ENCODE assay signal across 1 cellular context in the genomic region with DNA sequence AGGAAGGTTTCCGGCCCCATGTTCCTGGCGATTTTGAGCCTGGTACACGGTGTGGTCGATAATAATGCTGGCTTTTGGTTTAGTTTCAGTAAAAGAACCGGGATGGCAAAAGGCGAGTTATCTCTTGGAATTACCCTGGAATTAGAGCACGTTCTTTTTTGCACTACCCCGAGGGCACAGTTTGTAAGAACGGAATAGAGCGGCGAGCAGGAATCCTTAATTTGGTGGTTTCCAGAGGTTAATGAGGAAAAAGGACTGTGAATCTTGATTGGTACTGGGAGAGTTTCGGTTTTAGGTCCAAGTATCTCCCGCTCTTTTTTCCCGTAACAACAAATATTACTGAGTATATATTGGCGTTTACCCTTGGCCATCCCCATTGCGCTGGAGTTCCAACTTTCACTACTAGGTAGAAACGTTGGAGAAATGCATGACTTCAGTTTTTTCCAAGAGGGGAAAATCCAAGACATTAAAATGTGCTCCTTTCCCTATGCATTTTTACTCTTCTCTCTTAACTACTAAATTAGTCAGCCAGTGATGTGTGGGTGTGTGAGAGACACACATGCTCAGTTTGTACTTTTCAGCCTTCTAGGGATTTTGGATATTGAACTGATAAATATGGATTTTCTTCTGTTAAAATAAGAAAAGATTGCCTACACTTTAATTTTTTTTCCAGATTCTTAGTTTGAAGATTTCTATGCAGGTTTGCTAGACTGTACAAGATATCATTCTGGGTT.
TF ChIP-seq lines count a peak whose summit lies in the region.

No MANE protein-coding gene starts in this region.

TF ChIP-seq in K562, 482 proteins besides CTCF, POLR2A, EP300 and RAD21 (continued from another document and continues in another):
- TF ChIP-seq, protein P1, sequence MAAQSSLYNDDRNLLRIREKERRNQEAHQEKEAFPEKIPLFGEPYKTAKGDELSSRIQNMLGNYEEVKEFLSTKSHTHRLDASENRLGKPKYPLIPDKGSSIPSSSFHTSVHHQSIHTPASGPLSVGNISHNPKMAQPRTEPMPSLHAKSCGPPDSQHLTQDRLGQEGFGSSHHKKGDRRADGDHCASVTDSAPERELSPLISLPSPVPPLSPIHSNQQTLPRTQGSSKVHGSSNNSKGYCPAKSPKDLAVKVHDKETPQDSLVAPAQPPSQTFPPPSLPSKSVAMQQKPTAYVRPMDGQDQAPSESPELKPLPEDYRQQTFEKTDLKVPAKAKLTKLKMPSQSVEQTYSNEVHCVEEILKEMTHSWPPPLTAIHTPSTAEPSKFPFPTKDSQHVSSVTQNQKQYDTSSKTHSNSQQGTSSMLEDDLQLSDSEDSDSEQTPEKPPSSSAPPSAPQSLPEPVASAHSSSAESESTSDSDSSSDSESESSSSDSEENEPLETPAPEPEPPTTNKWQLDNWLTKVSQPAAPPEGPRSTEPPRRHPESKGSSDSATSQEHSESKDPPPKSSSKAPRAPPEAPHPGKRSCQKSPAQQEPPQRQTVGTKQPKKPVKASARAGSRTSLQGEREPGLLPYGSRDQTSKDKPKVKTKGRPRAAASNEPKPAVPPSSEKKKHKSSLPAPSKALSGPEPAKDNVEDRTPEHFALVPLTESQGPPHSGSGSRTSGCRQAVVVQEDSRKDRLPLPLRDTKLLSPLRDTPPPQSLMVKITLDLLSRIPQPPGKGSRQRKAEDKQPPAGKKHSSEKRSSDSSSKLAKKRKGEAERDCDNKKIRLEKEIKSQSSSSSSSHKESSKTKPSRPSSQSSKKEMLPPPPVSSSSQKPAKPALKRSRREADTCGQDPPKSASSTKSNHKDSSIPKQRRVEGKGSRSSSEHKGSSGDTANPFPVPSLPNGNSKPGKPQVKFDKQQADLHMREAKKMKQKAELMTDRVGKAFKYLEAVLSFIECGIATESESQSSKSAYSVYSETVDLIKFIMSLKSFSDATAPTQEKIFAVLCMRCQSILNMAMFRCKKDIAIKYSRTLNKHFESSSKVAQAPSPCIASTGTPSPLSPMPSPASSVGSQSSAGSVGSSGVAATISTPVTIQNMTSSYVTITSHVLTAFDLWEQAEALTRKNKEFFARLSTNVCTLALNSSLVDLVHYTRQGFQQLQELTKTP (IDR thresholded peaks at IDR 0.05; ENCODE audit: low read depth in 1 of 2, partially characterized antibody in 2 of 2): peak in 1 of 2 experiments; percentile 9
- peak; percentile 66; the same call in 1 of the 2 replicates for TF ChIP-seq ZSCAN29 (IDR thresholded peaks at IDR 0.05)
- TF ChIP-seq NR4A1 (CRISPR knock-in tag; IDR thresholded peaks at IDR 0.05): no peak
- 0 out of 2 replicates have a peak, but pooled peaks have one; percentile 21 for TF ChIP-seq NR4A1 (tag; IDR thresholded peaks at IDR 0.05)
- TF ChIP-seq ZNF175 (CRISPR knock-in tag; IDR thresholded peaks at IDR 0.05; ENCODE audit: low read depth): peak; percentile 86; the same call in 1 of the 2 replicates
- 0 out of 2 replicates have a peak, but pooled peaks have one; percentile 29 for TF ChIP-seq DNMT1 (IDR thresholded peaks at IDR 0.05)
- TF ChIP-seq ZNF436 (CRISPR knock-in tag; IDR thresholded peaks at IDR 0.05): no peak
- TF ChIP-seq BRD9 (IDR thresholded peaks at IDR 0.05; ENCODE audit: low read depth, partially characterized antibody): peak; percentile 39
- no peak for TF ChIP-seq PTBP1 (IDR thresholded peaks at IDR 0.05; ENCODE audit: low read depth, low read length)
- TF ChIP-seq JUND (IDR thresholded peaks at IDR 0.05; ENCODE audit: borderline replicate concordance, low read depth, low read length): no peak
- 0 out of 3 replicates have a peak, but pooled peaks have one; percentile 14 for TF ChIP-seq JUND (tag; IDR thresholded peaks at IDR 0.05; ENCODE audit: borderline replicate concordance, low read depth, low read length)
- peak; percentile 31 for TF ChIP-seq MBD2 (IDR thresholded peaks at IDR 0.05; ENCODE audit: borderline replicate concordance, low read depth)
- TF ChIP-seq EGR1 (conservative IDR thresholded peaks at IDR 0.05): peak; percentile 75
- peak; percentile 68; the same call in 1 of the 2 replicates for TF ChIP-seq NFRKB (IDR thresholded peaks at IDR 0.05; ENCODE audit: low read depth)
- 0 out of 2 replicates have a peak, but pooled peaks have one; percentile 5 for TF ChIP-seq ESRRB (CRISPR knock-in tag; IDR thresholded peaks at IDR 0.05; ENCODE audit: borderline replicate concordance)
- TF ChIP-seq, protein P2, sequence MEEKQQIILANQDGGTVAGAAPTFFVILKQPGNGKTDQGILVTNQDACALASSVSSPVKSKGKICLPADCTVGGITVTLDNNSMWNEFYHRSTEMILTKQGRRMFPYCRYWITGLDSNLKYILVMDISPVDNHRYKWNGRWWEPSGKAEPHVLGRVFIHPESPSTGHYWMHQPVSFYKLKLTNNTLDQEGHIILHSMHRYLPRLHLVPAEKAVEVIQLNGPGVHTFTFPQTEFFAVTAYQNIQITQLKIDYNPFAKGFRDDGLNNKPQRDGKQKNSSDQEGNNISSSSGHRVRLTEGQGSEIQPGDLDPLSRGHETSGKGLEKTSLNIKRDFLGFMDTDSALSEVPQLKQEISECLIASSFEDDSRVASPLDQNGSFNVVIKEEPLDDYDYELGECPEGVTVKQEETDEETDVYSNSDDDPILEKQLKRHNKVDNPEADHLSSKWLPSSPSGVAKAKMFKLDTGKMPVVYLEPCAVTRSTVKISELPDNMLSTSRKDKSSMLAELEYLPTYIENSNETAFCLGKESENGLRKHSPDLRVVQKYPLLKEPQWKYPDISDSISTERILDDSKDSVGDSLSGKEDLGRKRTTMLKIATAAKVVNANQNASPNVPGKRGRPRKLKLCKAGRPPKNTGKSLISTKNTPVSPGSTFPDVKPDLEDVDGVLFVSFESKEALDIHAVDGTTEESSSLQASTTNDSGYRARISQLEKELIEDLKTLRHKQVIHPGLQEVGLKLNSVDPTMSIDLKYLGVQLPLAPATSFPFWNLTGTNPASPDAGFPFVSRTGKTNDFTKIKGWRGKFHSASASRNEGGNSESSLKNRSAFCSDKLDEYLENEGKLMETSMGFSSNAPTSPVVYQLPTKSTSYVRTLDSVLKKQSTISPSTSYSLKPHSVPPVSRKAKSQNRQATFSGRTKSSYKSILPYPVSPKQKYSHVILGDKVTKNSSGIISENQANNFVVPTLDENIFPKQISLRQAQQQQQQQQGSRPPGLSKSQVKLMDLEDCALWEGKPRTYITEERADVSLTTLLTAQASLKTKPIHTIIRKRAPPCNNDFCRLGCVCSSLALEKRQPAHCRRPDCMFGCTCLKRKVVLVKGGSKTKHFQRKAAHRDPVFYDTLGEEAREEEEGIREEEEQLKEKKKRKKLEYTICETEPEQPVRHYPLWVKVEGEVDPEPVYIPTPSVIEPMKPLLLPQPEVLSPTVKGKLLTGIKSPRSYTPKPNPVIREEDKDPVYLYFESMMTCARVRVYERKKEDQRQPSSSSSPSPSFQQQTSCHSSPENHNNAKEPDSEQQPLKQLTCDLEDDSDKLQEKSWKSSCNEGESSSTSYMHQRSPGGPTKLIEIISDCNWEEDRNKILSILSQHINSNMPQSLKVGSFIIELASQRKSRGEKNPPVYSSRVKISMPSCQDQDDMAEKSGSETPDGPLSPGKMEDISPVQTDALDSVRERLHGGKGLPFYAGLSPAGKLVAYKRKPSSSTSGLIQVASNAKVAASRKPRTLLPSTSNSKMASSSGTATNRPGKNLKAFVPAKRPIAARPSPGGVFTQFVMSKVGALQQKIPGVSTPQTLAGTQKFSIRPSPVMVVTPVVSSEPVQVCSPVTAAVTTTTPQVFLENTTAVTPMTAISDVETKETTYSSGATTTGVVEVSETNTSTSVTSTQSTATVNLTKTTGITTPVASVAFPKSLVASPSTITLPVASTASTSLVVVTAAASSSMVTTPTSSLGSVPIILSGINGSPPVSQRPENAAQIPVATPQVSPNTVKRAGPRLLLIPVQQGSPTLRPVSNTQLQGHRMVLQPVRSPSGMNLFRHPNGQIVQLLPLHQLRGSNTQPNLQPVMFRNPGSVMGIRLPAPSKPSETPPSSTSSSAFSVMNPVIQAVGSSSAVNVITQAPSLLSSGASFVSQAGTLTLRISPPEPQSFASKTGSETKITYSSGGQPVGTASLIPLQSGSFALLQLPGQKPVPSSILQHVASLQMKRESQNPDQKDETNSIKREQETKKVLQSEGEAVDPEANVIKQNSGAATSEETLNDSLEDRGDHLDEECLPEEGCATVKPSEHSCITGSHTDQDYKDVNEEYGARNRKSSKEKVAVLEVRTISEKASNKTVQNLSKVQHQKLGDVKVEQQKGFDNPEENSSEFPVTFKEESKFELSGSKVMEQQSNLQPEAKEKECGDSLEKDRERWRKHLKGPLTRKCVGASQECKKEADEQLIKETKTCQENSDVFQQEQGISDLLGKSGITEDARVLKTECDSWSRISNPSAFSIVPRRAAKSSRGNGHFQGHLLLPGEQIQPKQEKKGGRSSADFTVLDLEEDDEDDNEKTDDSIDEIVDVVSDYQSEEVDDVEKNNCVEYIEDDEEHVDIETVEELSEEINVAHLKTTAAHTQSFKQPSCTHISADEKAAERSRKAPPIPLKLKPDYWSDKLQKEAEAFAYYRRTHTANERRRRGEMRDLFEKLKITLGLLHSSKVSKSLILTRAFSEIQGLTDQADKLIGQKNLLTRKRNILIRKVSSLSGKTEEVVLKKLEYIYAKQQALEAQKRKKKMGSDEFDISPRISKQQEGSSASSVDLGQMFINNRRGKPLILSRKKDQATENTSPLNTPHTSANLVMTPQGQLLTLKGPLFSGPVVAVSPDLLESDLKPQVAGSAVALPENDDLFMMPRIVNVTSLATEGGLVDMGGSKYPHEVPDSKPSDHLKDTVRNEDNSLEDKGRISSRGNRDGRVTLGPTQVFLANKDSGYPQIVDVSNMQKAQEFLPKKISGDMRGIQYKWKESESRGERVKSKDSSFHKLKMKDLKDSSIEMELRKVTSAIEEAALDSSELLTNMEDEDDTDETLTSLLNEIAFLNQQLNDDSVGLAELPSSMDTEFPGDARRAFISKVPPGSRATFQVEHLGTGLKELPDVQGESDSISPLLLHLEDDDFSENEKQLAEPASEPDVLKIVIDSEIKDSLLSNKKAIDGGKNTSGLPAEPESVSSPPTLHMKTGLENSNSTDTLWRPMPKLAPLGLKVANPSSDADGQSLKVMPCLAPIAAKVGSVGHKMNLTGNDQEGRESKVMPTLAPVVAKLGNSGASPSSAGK (IDR thresholded peaks at IDR 0.05): peak; percentile 72
- TF ChIP-seq GTF3C2 (IDR thresholded peaks at IDR 0.05; ENCODE audit: borderline replicate concordance, extremely low read depth, insufficient read length): no peak
- no peak for TF ChIP-seq FOXP1 (CRISPR knock-in tag; IDR thresholded peaks at IDR 0.05)
- TF ChIP-seq XRCC5 (IDR thresholded peaks at IDR 0.05; ENCODE audit: low read depth, low read length): peak; percentile 55; the same call in 1 of the 2 replicates
- no peak for TF ChIP-seq HMG20A (CRISPR knock-in tag; conservative IDR thresholded peaks at IDR 0.05)
- TF ChIP-seq, protein P3, sequence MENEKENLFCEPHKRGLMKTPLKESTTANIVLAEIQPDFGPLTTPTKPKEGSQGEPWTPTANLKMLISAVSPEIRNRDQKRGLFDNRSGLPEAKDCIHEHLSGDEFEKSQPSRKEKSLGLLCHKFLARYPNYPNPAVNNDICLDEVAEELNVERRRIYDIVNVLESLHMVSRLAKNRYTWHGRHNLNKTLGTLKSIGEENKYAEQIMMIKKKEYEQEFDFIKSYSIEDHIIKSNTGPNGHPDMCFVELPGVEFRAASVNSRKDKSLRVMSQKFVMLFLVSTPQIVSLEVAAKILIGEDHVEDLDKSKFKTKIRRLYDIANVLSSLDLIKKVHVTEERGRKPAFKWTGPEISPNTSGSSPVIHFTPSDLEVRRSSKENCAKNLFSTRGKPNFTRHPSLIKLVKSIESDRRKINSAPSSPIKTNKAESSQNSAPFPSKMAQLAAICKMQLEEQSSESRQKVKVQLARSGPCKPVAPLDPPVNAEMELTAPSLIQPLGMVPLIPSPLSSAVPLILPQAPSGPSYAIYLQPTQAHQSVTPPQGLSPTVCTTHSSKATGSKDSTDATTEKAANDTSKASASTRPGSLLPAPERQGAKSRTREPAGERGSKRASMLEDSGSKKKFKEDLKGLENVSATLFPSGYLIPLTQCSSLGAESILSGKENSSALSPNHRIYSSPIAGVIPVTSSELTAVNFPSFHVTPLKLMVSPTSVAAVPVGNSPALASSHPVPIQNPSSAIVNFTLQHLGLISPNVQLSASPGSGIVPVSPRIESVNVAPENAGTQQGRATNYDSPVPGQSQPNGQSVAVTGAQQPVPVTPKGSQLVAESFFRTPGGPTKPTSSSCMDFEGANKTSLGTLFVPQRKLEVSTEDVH (IDR thresholded peaks at IDR 0.05; ENCODE audit: low read depth, partially characterized antibody): peak; percentile 33
- no peak for TF ChIP-seq ZNF41 (CRISPR knock-in tag; conservative IDR thresholded peaks at IDR 0.05)
- no peak for TF ChIP-seq U2AF2 (optimal IDR thresholded peaks at IDR 0.05; ENCODE audit: low read depth, low read length)
- no peak; the same call in 1 of the 2 replicates for TF ChIP-seq LCOR (CRISPR knock-in tag; IDR thresholded peaks at IDR 0.05)
- no peak for TF ChIP-seq PCBP2 (IDR thresholded peaks at IDR 0.05; ENCODE audit: low read depth, low read length, poor library complexity, severe bottlenecking)
- 0 out of 2 replicates have a peak, but pooled peaks have one; percentile 20 for TF ChIP-seq STAT5A (IDR thresholded peaks at IDR 0.05; ENCODE audit: borderline replicate concordance, low read length)
- TF ChIP-seq ZNF551 (CRISPR knock-in tag; IDR thresholded peaks at IDR 0.05): peak; percentile 69; the same call in 1 of the 2 replicates
